ENCODE assay signal across 19 cellular contexts in genomic region chr12:78891646-78892353, GRCh38. TPM values are rescaled to one million over a fixed set of nuclear protein-coding genes. Genes with fewer than 3 reads are reported as not detected.
"Had no signal": no experiment of that assay in that cellular context is flagged by ENCODE, and none has a peak within 500 bp of the region (broad histone marks: within the 10 kb centered on the region; RNA-seq: fewer than 3 reads in every experiment).

No MANE protein-coding gene starts in this region.

- H3K4me3 ChIP-seq: cardiac muscle cell, lower lobe of right lung, mucosa of descending colon, tibial artery had no signal

- H3K27me3 ChIP-seq: tibial artery had no signal

- DNase-seq: activated CD4-positive, alpha-beta T cell treated with anti-CD3 and anti-CD28 coated beads for 4 hours; activated CD4-positive, alpha-beta T cell treated with anti-CD3 and anti-CD28 coated beads, Interleukin-2, amount 50 U/mL, for 48 hours; activated CD4-positive, CD25-positive, alpha-beta regulatory T cell; activated gamma-delta T cell; activated naive CD4-positive, alpha-beta T cell treated with anti-CD3 and anti-CD28 coated beads, Interleukin-2, amount 50 U/mL, for 16 hours; activated naive CD8-positive, alpha-beta T cell treated with anti-CD3 and anti-CD28 coated beads, Interleukin-2, amount 50 U/mL, for 24 hours; kidney; lower lobe of right lung; mesendoderm; mucosa of descending colon; nucleus accumbens; right cardiac atrium; stimulated activated CD4-positive, alpha-beta T cell treated with anti-CD3 and anti-CD28 coated beads, Interleukin-12 subunit alpha, Interleukin-12 subunit beta, amount 100 ng/mL, for 4 hours; stimulated activated CD4-positive, alpha-beta T cell treated with anti-CD3 and anti-CD28 coated beads, Interleukin-4, amount 100 ng/mL, for 4 hours; substantia nigra; tibial artery had no signal

- H2AFZ ChIP-seq: parathyroid adenoma had no signal

- H3K79me2 ChIP-seq: parathyroid adenoma had no signal

- H3K36me3 ChIP-seq: cardiac muscle cell, lower lobe of right lung, tibial artery had no signal

- H3K27ac ChIP-seq: cardiac muscle cell, lower lobe of right lung, parathyroid adenoma, tibial artery had no signal

- FAIRE-seq: kidney had no signal

- H3K4me1 ChIP-seq: lower lobe of right lung, parathyroid adenoma, tibial artery had no signal

- H3K9me3 ChIP-seq: lower lobe of right lung, mucosa of descending colon, tibial artery had no signal

- H3K9ac ChIP-seq: parathyroid adenoma had no signal

RNA-seq across cellular contexts. Expression of gene SYT1, which starts 27.2 kb away (rescaled TPM):
- total RNA-seq: activated T-helper 1 cell treated with anti-CD3 and anti-CD28 coated beads, Interleukin-12 subunit alpha, Interleukin-12 subunit beta, Interleukin-2, Interleukin-4 antibody, amounts not matched to agents 30 ng/mL and 10 ng/mL and 1 ng/mL, durations not matched to agents 14 hours and 24 hours and 36 hours had no signal
